In the genomic region with DNA sequence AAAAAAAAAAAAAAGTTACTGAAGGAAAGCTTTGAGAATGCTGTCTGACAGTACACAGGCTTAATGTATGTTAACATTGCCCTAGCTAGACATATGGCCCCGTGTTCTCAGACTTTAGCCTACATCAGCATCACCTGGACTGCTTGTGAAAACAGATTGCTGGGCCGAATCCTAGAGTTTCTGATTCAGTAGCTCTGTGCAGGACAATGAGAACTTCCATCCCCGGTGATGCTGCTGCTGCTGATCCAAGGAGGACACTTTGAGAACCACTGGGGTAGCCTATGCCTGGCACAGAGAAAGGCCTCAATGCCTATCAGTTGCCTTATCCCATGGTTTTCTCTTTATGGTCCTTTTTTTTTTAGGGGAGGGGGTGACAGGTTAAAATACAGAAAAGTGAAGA, we compare ENCODE assay signal across 19 cellular contexts. TPM values are rescaled to one million over a fixed set of nuclear protein-coding genes. Genes with fewer than 3 reads are reported as not detected.
DNase-seq lines count a peak whose midpoint lies in the region; ATAC-seq and TF ChIP-seq lines count a peak whose summit lies in the region.
"Had no signal": no experiment of that assay in that cellular context is flagged by ENCODE, and none has a peak within 500 bp of the region (broad histone marks: within the 10 kb centered on the region; RNA-seq: fewer than 3 reads in every experiment).

No MANE protein-coding gene starts in this region.

- POLR2A ChIA-PET in activated CD8-positive, alpha-beta T cell treated with anti-CD3 and anti-CD28 coated beads, Interleukin-2, amount 10 ng/mL, durations not matched to agents 7 days and 5 days (lab: Charles Lee): no interaction called here

- H3K36me3 ChIP-seq in endodermal cell (ENCODE audit: control insufficient read depth, insufficient read depth, low read length) (no peaks in the 10 kb centered on the region), spleen (peaks cover 0 to 22% (median 0%) of the 10 kb centered on the region in 6 donors)

- no peak for TF ChIP-seq CTCF in CD14-positive monocyte (IDR thresholded peaks at IDR 0.05)
- no peak for TF ChIP-seq CTCF in endodermal cell (conservative IDR thresholded peaks at IDR 0.05)
- no peak for TF ChIP-seq CTCF in spleen (IDR thresholded peaks at IDR 0.05 in 8 of 11, conservative IDR thresholded peaks at IDR 0.05 in 3 of 11)

- H3K27me3 Mint-ChIP-seq in CD14-positive monocyte (ENCODE audit: low read depth in 3 of 3): peaks cover 0 to 2% (median 1%) of the 10 kb centered on the region in 3 donors
- H3K27me3 Mint-ChIP-seq in IgD-negative memory B cell: peaks cover 11% of the 10 kb centered on the region
- H3K27me3 Mint-ChIP-seq in endodermal cell (ENCODE audit: insufficient read depth): peaks cover 88% of the 10 kb centered on the region
- H3K27me3 Mint-ChIP-seq in effector memory CD8-positive, alpha-beta T cell: peaks cover 58 to 85% of the 10 kb centered on the region in 2 donors
- H3K27me3 Mint-ChIP-seq in activated CD8-positive, alpha-beta T cell treated with anti-CD3 and anti-CD28 coated beads, Interleukin-2, amount 10 ng/mL, durations not matched to agents 7 days and 5 days (ENCODE audit: low read depth): peaks cover 45% of the 10 kb centered on the region

- no peak overlapping the region for H3K9ac ChIP-seq in endodermal cell (ENCODE audit: extremely low read depth, low read length, poor library complexity, severe bottlenecking)
- H3K9ac ChIP-seq: KMS-11 had no signal

- no peak for TF ChIP-seq POLR2A in spleen (IDR thresholded peaks at IDR 0.05)

- H3K4me1 ChIP-seq in endodermal cell (ENCODE audit: control insufficient read depth, insufficient read depth, low read length) (no peaks in the 10 kb centered on the region), spleen (peaks cover 10 to 83% (median 32%) of the 10 kb centered on the region in 6 donors)

- H3K4me3 Mint-ChIP-seq in CD14-positive monocyte: peak overlapping the region; percentile 95 to 97
- peak overlapping the region in 2 of 4 donors; percentile 64 to 71 for H3K4me3 Mint-ChIP-seq in IgD-negative memory B cell
- peak overlapping the region; percentile 48 for H3K4me3 Mint-ChIP-seq in endodermal cell
- peak overlapping the region in 1 of 2 donors; percentile 80 for H3K4me3 Mint-ChIP-seq in effector memory CD8-positive, alpha-beta T cell
- no peak overlapping the region for H3K4me3 Mint-ChIP-seq in activated CD8-positive, alpha-beta T cell treated with anti-CD3 and anti-CD28 coated beads, Interleukin-2, amount 10 ng/mL, durations not matched to agents 7 days and 5 days
- H3K4me3 Mint-ChIP-seq: HFFc6 had no signal

- intact Hi-C loops in CD14-positive monocyte (cut with micrococcal nuclease): loop anchor here in 1 of 2 donors (2.0 kb wide), 1 partner anchor 15 kb away; no protein-coding TSS in a partner anchor
- intact Hi-C loops in spleen (cut with DNase I; ENCODE audit: low total_unique reads): no loop called here

- no peak for ATAC-seq in effector memory CD8-positive, alpha-beta T cell (replicated peaks)
- ATAC-seq in activated CD8-positive, alpha-beta T cell treated with anti-CD3 and anti-CD28 coated beads, Interleukin-2, amount 10 ng/mL, durations not matched to agents 7 days and 5 days: no peak
- ATAC-seq: HepG2 had no signal

- H3K27me3 ChIP-seq in endodermal cell (ENCODE audit: control insufficient read depth, insufficient read depth, low read length, poor library complexity, severe bottlenecking): peaks cover 71% of the 10 kb centered on the region
- peaks cover 5 to 58% (median 21%) of the 10 kb centered on the region in 7 donors for H3K27me3 ChIP-seq in spleen (replicated peaks in 1 of 7)

- H3K4me1 Mint-ChIP-seq in CD14-positive monocyte (peaks cover 67% of the 10 kb centered on the region), IgD-negative memory B cell (peaks cover 19 to 31% (median 23%) of the 10 kb centered on the region in 3 donors), endodermal cell (peaks cover 10% of the 10 kb centered on the region)
- H3K4me1 Mint-ChIP-seq in effector memory CD8-positive, alpha-beta T cell (ENCODE audit: low read depth in 2 of 2): peaks cover 16% of the 10 kb centered on the region in 2 donors
- H3K4me1 Mint-ChIP-seq in activated CD8-positive, alpha-beta T cell treated with anti-CD3 and anti-CD28 coated beads, Interleukin-2, amount 10 ng/mL, durations not matched to agents 7 days and 5 days (ENCODE audit: low read depth): peaks cover 19% of the 10 kb centered on the region

- H3K27ac Mint-ChIP-seq in CD14-positive monocyte: peak overlapping the region; percentile 98 to 99 (median 98)
- H3K27ac Mint-ChIP-seq in IgD-negative memory B cell: peak overlapping the region in 2 of 3 donors; percentile 57 to 59
- H3K27ac Mint-ChIP-seq in endodermal cell: no peak overlapping the region
- H3K27ac Mint-ChIP-seq in effector memory CD8-positive, alpha-beta T cell: no peak overlapping the region
- no peak overlapping the region for H3K27ac Mint-ChIP-seq in activated CD8-positive, alpha-beta T cell treated with anti-CD3 and anti-CD28 coated beads, Interleukin-2, amount 10 ng/mL, durations not matched to agents 7 days and 5 days
- H3K27ac Mint-ChIP-seq: HFFc6 had no signal

- H3K9me3 Mint-ChIP-seq in CD14-positive monocyte (peaks cover 0 to 3% (median 0%) of the 10 kb centered on the region in 7 donors), IgD-negative memory B cell (no peaks in the 10 kb centered on the region), endodermal cell (no peaks in the 10 kb centered on the region)
- H3K9me3 Mint-ChIP-seq in effector memory CD8-positive, alpha-beta T cell: no peaks in the 10 kb centered on the region
- H3K9me3 Mint-ChIP-seq in activated CD8-positive, alpha-beta T cell treated with anti-CD3 and anti-CD28 coated beads, Interleukin-2, amount 10 ng/mL, durations not matched to agents 7 days and 5 days (ENCODE audit: insufficient read depth): no peaks in the 10 kb centered on the region
- H3K9me3 Mint-ChIP-seq: HFFc6 had no signal

- H3K9me3 ChIP-seq in endodermal cell (ENCODE audit: control insufficient read depth, low read length) (no peaks in the 10 kb centered on the region), spleen (no peaks in the 10 kb centered on the region)

- WGBS in endodermal cell (ENCODE audit: insufficient coverage in 1 of 2, insufficient read length in 1 of 2), 2 experiments: 93% methylated on average over 3 of the region's 3 CpGs
- 75 to 86% (median 82%) methylated on average over 3 of the region's 3 CpGs for WGBS in spleen, 5 donors

- H3K27ac ChIP-seq in endodermal cell (ENCODE audit: low read depth, low read length): no peak overlapping the region
- peak overlapping the region; percentile 3 to 99 (median 94) for H3K27ac ChIP-seq in spleen
- H3K27ac ChIP-seq: KMS-11, PC-9 had no signal

- DNase-seq in CD14-positive monocyte (ENCODE audit: low spot score) (no peak), endodermal cell (no peak), spleen (no peak), SKM-1 (lab: John Stamatoyannopoulos, UW; ENCODE audit: unreplicated experiment) (no peak)
- DNase-seq in effector memory CD8-positive, alpha-beta T cell: no peak
- no peak for DNase-seq in activated CD8-positive, alpha-beta T cell treated with anti-CD3 and anti-CD28 coated beads, Interleukin-2, amount 10 ng/mL, durations not matched to agents 7 days and 5 days
- DNase-seq: COR-L47, DMS 273 treated with DMSO at 0.1 percent for 48 hours, H7, HFFc6, MV-4-11, NCI-H1694 treated with DMSO at 0.1 percent for 48 hours, NCI-H2227 treated with DMSO at 0.1 percent for 48 hours, NCI-H510A treated with DMSO at 0.1 percent for 48 hours, NCI-H774, PC-9 had no signal

- H3K36me3 Mint-ChIP-seq in CD14-positive monocyte: peaks cover 38 to 55% of the 10 kb centered on the region in 2 donors
- H3K36me3 Mint-ChIP-seq in IgD-negative memory B cell: peaks cover 2% of the 10 kb centered on the region
- no peaks in the 10 kb centered on the region for H3K36me3 Mint-ChIP-seq in endodermal cell (ENCODE audit: low read depth)
- H3K36me3 Mint-ChIP-seq in effector memory CD8-positive, alpha-beta T cell (ENCODE audit: insufficient read depth): no peaks in the 10 kb centered on the region
- H3K36me3 Mint-ChIP-seq in activated CD8-positive, alpha-beta T cell treated with anti-CD3 and anti-CD28 coated beads, Interleukin-2, amount 10 ng/mL, durations not matched to agents 7 days and 5 days (ENCODE audit: low read depth): no peaks in the 10 kb centered on the region

- H3K4me3 ChIP-seq in endodermal cell (ENCODE audit: low read length) (no peak overlapping the region), spleen (peak overlapping the region in 6 of 8 donors; percentile 46 to 78 (median 52))
- H3K4me3 ChIP-seq: PC-9 had no signal

- CTCF ChIA-PET in activated CD8-positive, alpha-beta T cell treated with anti-CD3 and anti-CD28 coated beads, Interleukin-2, amount 10 ng/mL, durations not matched to agents 7 days and 5 days (lab: Charles Lee): no interaction called here

RNA-seq across cellular contexts. Expression of a gene that starts 1.6 kb away (rescaled TPM):
- 100 to 1,000 TPM; 526 to 688 TPM for polyA plus RNA-seq in CD14-positive monocyte
- 52.0 TPM for polyA plus RNA-seq in IgD-negative memory B cell
- total RNA-seq in endodermal cell: under 1 TPM; 0.24 to 0.40 TPM
- polyA plus RNA-seq in endodermal cell (2013, experiment 1 of 2): 0.18 TPM
- 0.12 TPM for polyA plus RNA-seq in endodermal cell (2013, experiment 2 of 2)
- total RNA-seq in spleen: 100 to 1,000 TPM; 139 to 341 (median 155) TPM
- 10 to 100 TPM; 44.3 to 76.4 (median 53.0) TPM for polyA plus RNA-seq in spleen
- total RNA-seq in activated CD8-positive, alpha-beta T cell treated with anti-CD3 and anti-CD28 coated beads, Interleukin-2, amount 10 ng/mL, durations not matched to agents 7 days and 5 days: not detected
- total RNA-seq: HepG2, HFFc6, PC-9 had no signal

RNA-seq across cellular contexts. Expression of a gene that starts 43.4 kb away (rescaled TPM):
- polyA plus RNA-seq in CD14-positive monocyte (not detected), IgD-negative memory B cell (not detected), spleen (100 to 1,000 TPM in 1 of 3 donors, 10 to 100 TPM in 2; 27.6 to 158 (median 71.1) TPM)
- total RNA-seq in endodermal cell (1 to 10 TPM; 5.2 to 7.8 TPM), spleen (100 to 1,000 TPM in 5 of 7 donors, 10 to 100 TPM in 2; 64.8 to 186 (median 138) TPM)
- 2.2 TPM for polyA plus RNA-seq in endodermal cell (2013, experiment 1 of 2)
- polyA plus RNA-seq in endodermal cell (2013, experiment 2 of 2): 2.2 TPM
- total RNA-seq in activated CD8-positive, alpha-beta T cell treated with anti-CD3 and anti-CD28 coated beads, Interleukin-2, amount 10 ng/mL, durations not matched to agents 7 days and 5 days: not detected
- total RNA-seq: HFFc6 had no signal
- polyA plus RNA-seq: HepG2 had no signal

RNA-seq across cellular contexts. Expression of a gene that starts 55.9 kb away (rescaled TPM):
- polyA plus RNA-seq in CD14-positive monocyte (10 to 100 TPM; 49.7 to 78.5 TPM), IgD-negative memory B cell (30.1 TPM), spleen (10 to 100 TPM; 12.0 to 13.7 (median 13.3) TPM)
- total RNA-seq in endodermal cell (10 to 100 TPM; 77.2 to 84.8 TPM), spleen (10 to 100 TPM; 33.6 to 58.3 (median 42.7) TPM)
- polyA plus RNA-seq in endodermal cell (2013, experiment 1 of 2): 46.0 TPM
- 44.3 TPM for polyA plus RNA-seq in endodermal cell (2013, experiment 2 of 2)
- total RNA-seq in activated CD8-positive, alpha-beta T cell treated with anti-CD3 and anti-CD28 coated beads, Interleukin-2, amount 10 ng/mL, durations not matched to agents 7 days and 5 days: 10 to 100 TPM; 29.8 to 30.4 TPM

Comparison
In these comparisons a context has a peak if more than half of its experiments do, and no peak if none do; other contexts are left out.
1. H3K27ac Mint-ChIP-seq: peak in CD14-positive monocyte (7 of 7) and IgD-negative memory B cell (2 of 3); none in endodermal cell (single experiment), effector memory CD8-positive, alpha-beta T cell (0 of 2) and activated CD8-positive, alpha-beta T cell treated with anti-CD3 and anti-CD28 coated beads, Interleukin-2, amount 10 ng/mL, durations not matched to agents 7 days and 5 days (single experiment).
2. RNA of a gene that starts 1.6 kb away (total RNA-seq): 139 to 341 TPM in spleen; 0.24 to 0.40 TPM in endodermal cell and not detected in activated CD8-positive, alpha-beta T cell treated with anti-CD3 and anti-CD28 coated beads, Interleukin-2, amount 10 ng/mL, durations not matched to agents 7 days and 5 days; every median in the first group is over 100 times any median in the second.
3. RNA of a gene that starts 43.4 kb away (total RNA-seq): 64.8 to 186 TPM in spleen; 5.2 to 7.8 TPM in endodermal cell and not detected in activated CD8-positive, alpha-beta T cell treated with anti-CD3 and anti-CD28 coated beads, Interleukin-2, amount 10 ng/mL, durations not matched to agents 7 days and 5 days; every median in the first group is over 4 times any median in the second.